In genomic region chr18:44582432-44582831, GRCh38 we compare ENCODE assay signal across 27 cellular contexts.
"Had no signal": no experiment of that assay in that cellular context is flagged by ENCODE, and none has a peak within 500 bp of the region (broad histone marks: within the 10 kb centered on the region; RNA-seq: fewer than 3 reads in every experiment).

No MANE protein-coding gene starts in this region.

- H3K4me3 ChIP-seq: colonic mucosa, esophagus squamous epithelium, gastrocnemius medialis, lung, right lobe of liver, smooth muscle cell, stomach, thyroid gland, vagina had no signal

- H3K4me1 Mint-ChIP-seq: memory B cell, nephron progenitor cell had no signal

- H3K4me1 ChIP-seq: colonic mucosa, gastrocnemius medialis, parathyroid adenoma, right lobe of liver, stomach, thyroid gland, vagina had no signal

- H3K27ac Mint-ChIP-seq: dendritic cell treated with granulocyte-macrophage colony-stimulating factor and Interleukin-4, amounts not matched to agents 40 ng/mL and 50 ng/mL, for 4 days; memory B cell; naive thymus-derived CD4-positive, alpha-beta T cell; nephron progenitor cell; progenitor cell of endocrine pancreas had no signal

- H3K36me3 ChIP-seq: colonic mucosa, esophagus squamous epithelium, gastrocnemius medialis, right lobe of liver, stomach, thyroid gland, vagina had no signal

- H3K27me3 ChIP-seq: colonic mucosa, esophagus squamous epithelium, gastrocnemius medialis, right lobe of liver, stomach, thyroid gland, vagina had no signal

- H3K9me3 ChIP-seq: colonic mucosa, esophagus squamous epithelium, gastrocnemius medialis, right lobe of liver, stomach, thyroid gland, vagina had no signal

- H3K79me2 ChIP-seq: parathyroid adenoma had no signal

- H3K9ac ChIP-seq: parathyroid adenoma had no signal

- H3K27ac ChIP-seq: colonic mucosa, esophagus squamous epithelium, gastrocnemius medialis, parathyroid adenoma, right lobe of liver, stomach, thyroid gland, vagina had no signal

- H2AFZ ChIP-seq: parathyroid adenoma had no signal

- H3K4me2 ChIP-seq: smooth muscle cell had no signal

- H3K9me3 Mint-ChIP-seq: memory B cell, nephron progenitor cell had no signal

- H3K27me3 Mint-ChIP-seq: memory B cell, progenitor cell of endocrine pancreas had no signal

- H3K4me3 Mint-ChIP-seq: dendritic cell treated with granulocyte-macrophage colony-stimulating factor and Interleukin-4, amounts not matched to agents 40 ng/mL and 50 ng/mL, for 4 days; memory B cell; nephron progenitor cell had no signal

- ATAC-seq: gastrocnemius medialis; left ventricle myocardium superior; naive thymus-derived CD4-positive, alpha-beta T cell; right lobe of liver had no signal

- DNase-seq: colonic mucosa; effector memory CD4-positive, alpha-beta T cell; esophagus squamous epithelium; foreskin fibroblast; gastrocnemius medialis; head of caudate nucleus; left ventricle myocardium superior; midbrain; naive thymus-derived CD4-positive, alpha-beta T cell; nephron progenitor cell; occipital lobe; right lobe of liver; stimulated activated CD4-positive, alpha-beta T cell treated with anti-CD3 and anti-CD28 coated beads, Interleukin-12 subunit alpha, Interleukin-12 subunit beta, amount 100 ng/mL, for 4 hours; stimulated activated CD4-positive, alpha-beta T cell treated with anti-CD3 and anti-CD28 coated beads, Interleukin-1b, Interleukin-23, amount 100 ng/mL, for 48 hours; stimulated activated CD4-positive, alpha-beta T cell treated with anti-CD3 and anti-CD28 coated beads, Interleukin-4, amount 100 ng/mL, for 1 hour; stimulated activated CD8-positive, alpha-beta memory T cell treated with anti-CD3 and anti-CD28 coated beads, Interleukin-4, amount 100 ng/mL, for 48 hours; stimulated activated naive CD4-positive, alpha-beta T cell treated with Interleukin-2 at 50 U/mL for 16 hours; stomach; thyroid gland; trophoblast cell had no signal

- H3K36me3 Mint-ChIP-seq: memory B cell; naive thymus-derived CD4-positive, alpha-beta T cell had no signal
